12 cellular contexts compared by ENCODE assay signal in the genomic region with DNA sequence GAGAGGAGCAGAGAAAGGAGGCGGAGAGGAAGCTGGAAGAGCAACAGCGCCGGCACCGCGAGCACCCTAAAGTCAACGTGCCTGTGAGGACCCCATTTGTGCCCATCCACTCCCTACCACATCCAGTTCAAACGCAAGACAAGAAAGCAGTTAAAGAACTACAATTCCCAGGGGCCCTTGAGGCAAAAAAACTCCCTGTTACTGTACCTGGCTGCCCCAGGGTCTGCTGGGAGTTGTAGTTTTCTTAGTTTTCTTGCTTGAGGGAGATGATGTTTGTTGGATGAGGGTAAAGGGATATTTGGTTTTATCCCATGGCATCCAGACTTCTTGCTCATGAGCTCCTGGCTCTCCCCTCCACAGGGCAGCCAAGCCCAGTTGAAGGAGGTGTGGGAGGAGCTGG. TPM values are rescaled to one million over a fixed set of nuclear protein-coding genes. Genes with fewer than 3 reads are reported as not detected.
A peak's percentile ranks its signal among the peaks of the same experiment; 100 is the strongest.
DNase-seq lines count a peak whose midpoint lies in the region; ATAC-seq and TF ChIP-seq lines count a peak whose summit lies in the region.
"Had no signal": no experiment of that assay in that cellular context is flagged by ENCODE, and none has a peak within 500 bp of the region (broad histone marks: within the 10 kb centered on the region; RNA-seq: fewer than 3 reads in every experiment).

No MANE protein-coding gene starts in this region.

- no peak overlapping the region for H3K9ac ChIP-seq in GM23248

- peaks cover 33% of the 10 kb centered on the region; the same call in 1 of the 2 replicates for H3K36me3 ChIP-seq in GM23248 (ENCODE audit: low read depth)
- H3K36me3 ChIP-seq in RWPE2 (ENCODE audit: low read depth), result peaks cover 72% of the 10 kb centered on the region

- H3K4me3 ChIP-seq in GM23248, result no peak overlapping the region
- H3K4me3 ChIP-seq in RWPE2 (ENCODE audit: severe bottlenecking), result no peak overlapping the region
- H3K4me3 ChIP-seq: gastroesophageal sphincter had no signal

- H3K9me3 ChIP-seq in GM23248 (ENCODE audit: low read depth) (no peaks in the 10 kb centered on the region), RWPE2 (ENCODE audit: severe bottlenecking) (no peaks in the 10 kb centered on the region)
- H3K9me3 ChIP-seq: gastroesophageal sphincter had no signal

- H3K27me3 ChIP-seq in GM23248 (replicated peaks; ENCODE audit: insufficient read depth) (no peaks in the 10 kb centered on the region), RWPE2 (ENCODE audit: insufficient read depth, poor library complexity, severe bottlenecking) (no peaks in the 10 kb centered on the region)
- H3K27me3 ChIP-seq: gastroesophageal sphincter had no signal

- no peak overlapping the region for H3K4me2 ChIP-seq in GM23248 (ENCODE audit: unreplicated experiment)

- no peaks in the 10 kb centered on the region for H3K9me2 ChIP-seq in GM23248 (ENCODE audit: insufficient read depth)

- intact Hi-C loops in left colon (cut with DNase I, micrococcal nuclease), result no loop called here

- H4K20me1 ChIP-seq in GM23248 (ENCODE audit: insufficient read depth), result no peaks in the 10 kb centered on the region

- 88 to 91% methylated on average over 6 to 7 of the region's 7 CpGs for WGBS in GM23248 (ENCODE audit: low coverage in 1 of 2, low lambda C conversion rate in 2 of 2, missing lambda C conversion rate in 2 of 2), 2 experiments

- in situ Hi-C loops in GM23248 (cut with MboI), result no loop called here

- H3K4me1 ChIP-seq in GM23248 (ENCODE audit: insufficient read depth) (no peaks in the 10 kb centered on the region), RWPE2 (ENCODE audit: insufficient read depth, poor library complexity, severe bottlenecking) (no peaks in the 10 kb centered on the region)
- H3K4me1 ChIP-seq: gastroesophageal sphincter had no signal

- 0 out of 3 replicates have a peak, but pooled peaks have one; percentile 35 for ATAC-seq in RWPE2 (ENCODE audit: low read depth)
- peak; percentile 28 for ATAC-seq in left colon
- ATAC-seq in GM21717 (IDR thresholded peaks at IDR 0.05; ENCODE audit: unreplicated experiment), result no peak
- ATAC-seq in GM21381 (IDR thresholded peaks at IDR 0.05; ENCODE audit: unreplicated experiment), result no peak
- ATAC-seq: gastroesophageal sphincter had no signal

- no peak overlapping the region for H2AFZ ChIP-seq in GM23248

- H3K27ac ChIP-seq in GM23248, result no peak overlapping the region
- no peak overlapping the region for H3K27ac ChIP-seq in RWPE2 (ENCODE audit: poor library complexity, severe bottlenecking)

- H3F3A ChIP-seq in GM23248 (ENCODE audit: insufficient read depth), result no peaks in the 10 kb centered on the region

- DNase-seq in NCI-H1436 (lab: John Stamatoyannopoulos, UW), result peak; percentile 38
- DNase-seq in NCI-H1436 treated with DMSO at 0.1 percent for 48 hours (lab: John Stamatoyannopoulos, UW), result no peak
- peak; percentile 22 for DNase-seq in GM23248
- DNase-seq in RWPE2 (ENCODE audit: low spot score), result no peak
- no peak for DNase-seq in left colon
- DNase-seq in NCI-H748 (lab: John Stamatoyannopoulos, UW; ENCODE audit: unreplicated experiment), result no peak
- DNase-seq: NCI-H345 had no signal

- no peak for TF ChIP-seq CTCF in RWPE2 (IDR thresholded peaks at IDR 0.05; ENCODE audit: poor library complexity, severe bottlenecking)

- H3K79me2 ChIP-seq in GM23248 (ENCODE audit: insufficient read depth), result no peaks in the 10 kb centered on the region

RNA-seq across cellular contexts. Expression of gene NUCB1, which starts 13.0 kb away (rescaled TPM):
- total RNA-seq in GM23248 (2014; rRNA removed; shearing (Covaris generic)), result 362 and 401 TPM in 2 replicates
- polyA plus RNA-seq in GM23248 (2016; fragmentation: Nextera tagmentation; extraction: Ambion mirVana), result 412 and 438 TPM in 2 replicates
- 100 to 1,000 TPM; 207 to 210 TPM for total RNA-seq in left colon

RNA-seq across cellular contexts. Expression of gene TULP2, which starts 14.6 kb away (rescaled TPM):
- not detected in 2 replicates for total RNA-seq in GM23248 (2014; rRNA removed; shearing (Covaris generic))
- not detected in 2 replicates for polyA plus RNA-seq in GM23248 (2016; fragmentation: Nextera tagmentation; extraction: Ambion mirVana)
- not detected for total RNA-seq in left colon
- total RNA-seq: activated T-helper 1 cell treated with anti-CD3 and anti-CD28 coated beads, Interleukin-12 subunit alpha, Interleukin-12 subunit beta, Interleukin-2, Interleukin-4 antibody, amounts not matched to agents 30 ng/mL and 10 ng/mL and 1 ng/mL, durations not matched to agents 14 hours and 24 hours and 36 hours; skeletal muscle tissue had no signal

RNA-seq across cellular contexts. Expression of gene DHDH, which starts 20.4 kb away (rescaled TPM):
- not detected in 2 replicates for total RNA-seq in GM23248 (2014; rRNA removed; shearing (Covaris generic))
- not detected in 2 replicates for polyA plus RNA-seq in GM23248 (2016; fragmentation: Nextera tagmentation; extraction: Ambion mirVana)
- total RNA-seq in left colon, result under 1 TPM in 1 of 2 donors, not detected in 1; 0.56 TPM
- total RNA-seq: activated T-helper 1 cell treated with anti-CD3 and anti-CD28 coated beads, Interleukin-12 subunit alpha, Interleukin-12 subunit beta, Interleukin-2, Interleukin-4 antibody, amounts not matched to agents 30 ng/mL and 10 ng/mL and 1 ng/mL, durations not matched to agents 14 hours and 24 hours and 36 hours; skeletal muscle tissue had no signal

RNA-seq across cellular contexts. Expression of gene PPP1R15A, which starts 40.9 kb away (rescaled TPM):
- total RNA-seq in GM23248 (2014; rRNA removed; shearing (Covaris generic)), result 63.8 and 71.3 TPM in 2 replicates
- 78.9 and 83.0 TPM in 2 replicates for polyA plus RNA-seq in GM23248 (2016; fragmentation: Nextera tagmentation; extraction: Ambion mirVana)
- total RNA-seq in left colon, result 10 to 100 TPM; 39.4 to 40.4 TPM

RNA-seq across cellular contexts. Expression of gene BAX, which starts 41.6 kb away (rescaled TPM):
- 106 and 119 TPM in 2 replicates for total RNA-seq in GM23248 (2014; rRNA removed; shearing (Covaris generic))
- polyA plus RNA-seq in GM23248 (2016; fragmentation: Nextera tagmentation; extraction: Ambion mirVana), result 92.7 and 97.3 TPM in 2 replicates
- 100 to 1,000 TPM; 128 to 174 TPM for total RNA-seq in left colon

Comparison
In these comparisons a context has a peak if more than half of its experiments do, and no peak if none do; other contexts are left out.
1. DNase-seq: peak in NCI-H1436 (single experiment) and GM23248 (single experiment); none in NCI-H1436 treated with DMSO at 0.1 percent for 48 hours (single experiment), RWPE2 (single experiment), left colon (0 of 2) and NCI-H748 (single experiment).
2. ATAC-seq: peak in RWPE2 (single experiment) and left colon (single experiment); none in GM21717 (single experiment) and GM21381 (single experiment).